11 cellular contexts compared by ENCODE assay signal in the genomic region with DNA sequence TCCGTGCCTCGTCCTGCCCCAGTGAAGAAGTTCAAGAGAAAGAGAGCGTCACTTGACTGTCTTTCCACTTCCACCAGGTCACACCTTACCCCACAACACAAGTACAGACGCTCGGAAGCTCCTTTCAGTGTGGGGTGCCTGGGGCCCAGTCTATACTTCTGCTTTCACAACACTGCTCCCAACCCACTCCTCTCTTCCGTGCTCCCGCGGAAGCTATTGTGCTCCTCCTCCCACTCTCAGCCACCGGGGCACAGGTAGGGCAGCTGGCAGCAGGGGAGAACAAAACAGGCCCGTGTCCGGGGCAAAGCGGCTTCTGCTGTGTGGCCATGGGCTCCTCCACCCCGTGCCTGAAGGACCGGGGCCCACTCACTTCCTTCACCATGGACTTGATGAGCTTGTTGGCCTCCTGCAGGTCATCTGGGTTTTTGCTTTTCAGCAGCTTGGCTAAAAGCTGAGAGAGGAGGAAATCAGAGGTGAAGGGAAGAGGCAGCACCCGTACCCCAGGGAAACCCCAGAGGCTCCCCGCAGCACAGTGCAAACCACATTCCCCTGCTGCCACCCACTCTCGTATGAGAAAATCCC. TPM values are rescaled to one million over a fixed set of nuclear protein-coding genes. Genes with fewer than 3 reads are reported as not detected.
DNase-seq lines count a peak whose midpoint lies in the region; ATAC-seq and TF ChIP-seq lines count a peak whose summit lies in the region.
"Had no signal": no experiment of that assay in that cellular context is flagged by ENCODE, and none has a peak within 500 bp of the region (broad histone marks: within the 10 kb centered on the region; RNA-seq: fewer than 3 reads in every experiment).

No MANE protein-coding gene starts in this region.

- peaks cover 32 to 62% (median 43%) of the 10 kb centered on the region in 4 donors for H3K4me1 Mint-ChIP-seq in CD4-positive, alpha-beta memory T cell
- H3K4me1 Mint-ChIP-seq in HFFc6 (ENCODE audit: low read depth) (peaks cover 16% of the 10 kb centered on the region), natural killer cell (peaks cover 9 to 12% of the 10 kb centered on the region in 2 donors), type B pancreatic cell (ENCODE audit: unreplicated experiment) (peaks cover 5% of the 10 kb centered on the region)
- peaks cover 54% of the 10 kb centered on the region for H3K4me1 Mint-ChIP-seq in activated T-cell treated with anti-CD3 and anti-CD28 coated beads, Interleukin-2, amount 50 U/mL, for 72 hours (ENCODE audit: low read depth)

- POLR2A ChIA-PET in CD4-positive, alpha-beta memory T cell (lab: Charles Lee; ENCODE audit: partially characterized antibody), result interaction anchor here (1.3 to 8.6 kb wide), 7 partner anchors 8 to 424 kb away, joined by 3 to 62 read pairs (median 8); partner anchors contain the start of genes GGA3, GRB2, MIF4GD and MRPS7

- intact Hi-C loops in CD4-positive, alpha-beta memory T cell (cut with micrococcal nuclease), result no loop called here
- intact Hi-C loops in natural killer cell (cut with micrococcal nuclease), result no loop called here

- no peaks in the 10 kb centered on the region for H3K27me3 Mint-ChIP-seq in CD4-positive, alpha-beta memory T cell
- H3K27me3 Mint-ChIP-seq in HFFc6 (ENCODE audit: insufficient read depth), result peaks cover 3% of the 10 kb centered on the region
- H3K27me3 Mint-ChIP-seq in activated T-cell treated with anti-CD3 and anti-CD28 coated beads, Interleukin-2, amount 50 U/mL, for 72 hours (ENCODE audit: low read depth), result no peaks in the 10 kb centered on the region
- no peaks in the 10 kb centered on the region for H3K27me3 Mint-ChIP-seq in natural killer cell (ENCODE audit: low read depth in 2 of 2)
- H3K27me3 Mint-ChIP-seq in type B pancreatic cell, result no peaks in the 10 kb centered on the region

- no peaks in the 10 kb centered on the region for H3K27me3 ChIP-seq in CD4-positive, alpha-beta memory T cell (ENCODE audit: insufficient read depth, low read length)
- H3K27me3 ChIP-seq: tibial artery had no signal

- TF ChIP-seq CTCF in HFFc6 (IDR thresholded peaks at IDR 0.05) (no peak), natural killer cell (IDR thresholded peaks at IDR 0.05) (no peak), type B pancreatic cell (conservative IDR thresholded peaks at IDR 0.05) (no peak)

- H3K9me3 Mint-ChIP-seq in CD4-positive, alpha-beta memory T cell, result no peaks in the 10 kb centered on the region
- H3K9me3 Mint-ChIP-seq in HFFc6 (no peaks in the 10 kb centered on the region), natural killer cell (no peaks in the 10 kb centered on the region), type B pancreatic cell (no peaks in the 10 kb centered on the region)
- H3K9me3 Mint-ChIP-seq in activated T-cell treated with anti-CD3 and anti-CD28 coated beads, Interleukin-2, amount 50 U/mL, for 72 hours, result no peaks in the 10 kb centered on the region

- no peaks in the 10 kb centered on the region for H3K9me3 ChIP-seq in CD4-positive, alpha-beta memory T cell (ENCODE audit: control insufficient read depth in 1 of 2, low read length in 2 of 2)
- H3K9me3 ChIP-seq: tibial artery had no signal

- no peak overlapping the region for H3K4me3 ChIP-seq in CD4-positive, alpha-beta memory T cell (ENCODE audit: low read length in 2 of 2)
- H3K4me3 ChIP-seq: tibial artery had no signal

- peak overlapping the region; percentile 11 to 81 (median 58) for H3K4me3 Mint-ChIP-seq in CD4-positive, alpha-beta memory T cell
- no peak overlapping the region for H3K4me3 Mint-ChIP-seq in HFFc6
- peak overlapping the region; percentile 56 to 68 for H3K4me3 Mint-ChIP-seq in activated T-cell treated with anti-CD3 and anti-CD28 coated beads, Interleukin-2, amount 50 U/mL, for 72 hours
- no peak overlapping the region for H3K4me3 Mint-ChIP-seq in natural killer cell
- no peak overlapping the region for H3K4me3 Mint-ChIP-seq in type B pancreatic cell

- peaks cover 57% of the 10 kb centered on the region for H3K4me1 ChIP-seq in CD4-positive, alpha-beta memory T cell (ENCODE audit: insufficient read depth, low read length)

- peaks cover 37 to 68% of the 10 kb centered on the region in 2 donors for H3K36me3 Mint-ChIP-seq in CD4-positive, alpha-beta memory T cell
- peaks cover 18% of the 10 kb centered on the region for H3K36me3 Mint-ChIP-seq in HFFc6 (ENCODE audit: low read depth)
- peaks cover 7 to 28% of the 10 kb centered on the region in 2 donors for H3K36me3 Mint-ChIP-seq in activated T-cell treated with anti-CD3 and anti-CD28 coated beads, Interleukin-2, amount 50 U/mL, for 72 hours (ENCODE audit: insufficient read depth in 2 of 2)
- H3K36me3 Mint-ChIP-seq in natural killer cell, result no peaks in the 10 kb centered on the region
- H3K36me3 Mint-ChIP-seq in type B pancreatic cell, result peaks cover 9% of the 10 kb centered on the region

- ATAC-seq in activated T-cell treated with anti-CD3 and anti-CD28 coated beads, Interleukin-2, amount 50 U/mL, for 72 hours (replicated peaks in 1 of 2), result peak; percentile 38 to 52
- ATAC-seq in natural killer cell, result peak in 2 of 3 donors; percentile 43 to 54
- ATAC-seq in HG02970 (IDR thresholded peaks at IDR 0.05; ENCODE audit: low FRiP score, unreplicated experiment), result no peak

- H3K27ac ChIP-seq in CD4-positive, alpha-beta memory T cell (ENCODE audit: low read depth, low read length), result peak overlapping the region; percentile 67
- H3K27ac ChIP-seq: tibial artery had no signal

- DNase-seq in CD4-positive, alpha-beta memory T cell, result peak; percentile 77 to 89 (median 80)
- no peak for DNase-seq in HFFc6
- DNase-seq in activated T-cell treated with anti-CD3 and anti-CD28 coated beads, Interleukin-2, amount 50 U/mL, for 72 hours, result peak in 1 of 2 donors; percentile 32
- no peak for DNase-seq in natural killer cell
- DNase-seq in HCEC 1CT, result no peak
- no peak for DNase-seq in type B pancreatic cell (ENCODE audit: extremely low spot score, unreplicated experiment)
- DNase-seq in glomerular visceral epithelial cell (ENCODE audit: extremely low spot score), result no peak
- DNase-seq: DMS79 treated with DMSO at 0.1 percent for 48 hours, NCI-H774, tibial artery had no signal

- CTCF ChIA-PET in CD4-positive, alpha-beta memory T cell (lab: Charles Lee; ENCODE audit: partially characterized antibody), result interaction anchor here (1.1 to 5.7 kb wide), 7 partner anchors 18 to 170 kb away, joined by 3 to 42 read pairs (median 4); partner anchors contain the start of gene MIF4GD

- peak overlapping the region; percentile 94 to 99 (median 98) for H3K27ac Mint-ChIP-seq in CD4-positive, alpha-beta memory T cell
- H3K27ac Mint-ChIP-seq in HFFc6 (peak overlapping the region; percentile 63), natural killer cell (peak overlapping the region in 1 of 2 donors; percentile 33), type B pancreatic cell (no peak overlapping the region)
- H3K27ac Mint-ChIP-seq in activated T-cell treated with anti-CD3 and anti-CD28 coated beads, Interleukin-2, amount 50 U/mL, for 72 hours, result peak overlapping the region; percentile 52

- peaks cover 64% of the 10 kb centered on the region for H3K36me3 ChIP-seq in CD4-positive, alpha-beta memory T cell (ENCODE audit: insufficient read depth, low read length)

RNA-seq across cellular contexts. Expression of gene GGA3, which starts 18.9 kb away (rescaled TPM):
- 100 to 1,000 TPM; 121 to 122 TPM for total RNA-seq in CD4-positive, alpha-beta memory T cell
- 10 to 100 TPM in 1 of 2 donors, 1 to 10 TPM in 1; 7.7 to 25.8 TPM for polyA plus RNA-seq in CD4-positive, alpha-beta memory T cell
- total RNA-seq in HFFc6 (2021; fragmentation: NEBNext Ultra II Directional; extraction: Animal tissue kit (Norgen Biotek cat#: 25700)), result 10 to 100 TPM; 23.2 to 26.5 (median 24.2) TPM
- 10 to 100 TPM; 77.1 to 80.9 TPM for total RNA-seq in activated T-cell treated with anti-CD3 and anti-CD28 coated beads, Interleukin-2, amount 50 U/mL, for 72 hours
- total RNA-seq in natural killer cell, result 10 to 100 TPM; 78.1 to 97.3 (median 94.0) TPM
- total RNA-seq in type B pancreatic cell (ENCODE audit: low replicate concordance), result 49.7 and 64.4 TPM in 2 replicates

RNA-seq across cellular contexts. Expression of gene MRPS7, which starts 19.1 kb away (rescaled TPM):
- total RNA-seq in CD4-positive, alpha-beta memory T cell, result 10 to 100 TPM; 34.1 to 36.3 TPM
- polyA plus RNA-seq in CD4-positive, alpha-beta memory T cell, result 100 to 1,000 TPM; 107 to 150 TPM
- 10 to 100 TPM; 58.2 to 64.7 (median 60.2) TPM for total RNA-seq in HFFc6 (2021; fragmentation: NEBNext Ultra II Directional; extraction: Animal tissue kit (Norgen Biotek cat#: 25700))
- total RNA-seq in activated T-cell treated with anti-CD3 and anti-CD28 coated beads, Interleukin-2, amount 50 U/mL, for 72 hours, result 10 to 100 TPM; 42.8 to 43.0 TPM
- total RNA-seq in natural killer cell, result 10 to 100 TPM; 27.3 to 29.4 (median 27.9) TPM
- total RNA-seq in type B pancreatic cell (ENCODE audit: low replicate concordance), result 67.0 and 70.9 TPM in 2 replicates

RNA-seq across cellular contexts. Expression of gene MIF4GD, which starts 28.5 kb away (rescaled TPM):
- 10 to 100 TPM; 35.8 to 40.2 TPM for total RNA-seq in CD4-positive, alpha-beta memory T cell
- polyA plus RNA-seq in CD4-positive, alpha-beta memory T cell, result 10 to 100 TPM; 81.7 to 94.3 TPM
- total RNA-seq in HFFc6 (2021; fragmentation: NEBNext Ultra II Directional; extraction: Animal tissue kit (Norgen Biotek cat#: 25700)), result 10 to 100 TPM in 3 of 6 experiments, 1 to 10 TPM in 3; 8.8 to 10.8 (median 10.0) TPM
- 10 to 100 TPM; 63.1 to 67.9 TPM for total RNA-seq in activated T-cell treated with anti-CD3 and anti-CD28 coated beads, Interleukin-2, amount 50 U/mL, for 72 hours
- total RNA-seq in natural killer cell, result 10 to 100 TPM; 44.5 to 56.9 (median 50.3) TPM
- total RNA-seq in type B pancreatic cell (ENCODE audit: low replicate concordance), result 11.9 and 16.6 TPM in 2 replicates

RNA-seq across cellular contexts. Expression of gene NUP85, which starts 37.1 kb away (rescaled TPM):
- total RNA-seq in CD4-positive, alpha-beta memory T cell, result 100 to 1,000 TPM; 137 to 164 TPM
- polyA plus RNA-seq in CD4-positive, alpha-beta memory T cell, result 10 to 100 TPM; 33.4 to 49.1 TPM
- 10 to 100 TPM; 38.0 to 47.8 (median 43.1) TPM for total RNA-seq in HFFc6 (2021; fragmentation: NEBNext Ultra II Directional; extraction: Animal tissue kit (Norgen Biotek cat#: 25700))
- 100 to 1,000 TPM in 1 of 2 donors, 10 to 100 TPM in 1; 88.3 to 114 TPM for total RNA-seq in activated T-cell treated with anti-CD3 and anti-CD28 coated beads, Interleukin-2, amount 50 U/mL, for 72 hours
- total RNA-seq in natural killer cell (10 to 100 TPM; 71.1 to 78.1 (median 77.0) TPM), type B pancreatic cell (ENCODE audit: low replicate concordance) (63.3 and 84.1 TPM in 2 replicates)

RNA-seq across cellular contexts. Expression of gene SLC25A19, which starts 46.7 kb away (rescaled TPM):
- 10 to 100 TPM; 19.8 to 21.8 TPM for total RNA-seq in CD4-positive, alpha-beta memory T cell
- polyA plus RNA-seq in CD4-positive, alpha-beta memory T cell, result 10 to 100 TPM; 13.2 to 15.4 TPM
- total RNA-seq in HFFc6 (2021; fragmentation: NEBNext Ultra II Directional; extraction: Animal tissue kit (Norgen Biotek cat#: 25700)), result 10 to 100 TPM in 1 of 6 experiments, 1 to 10 TPM in 5; 5.7 to 14.6 (median 7.1) TPM
- 10 to 100 TPM; 39.9 to 59.3 TPM for total RNA-seq in activated T-cell treated with anti-CD3 and anti-CD28 coated beads, Interleukin-2, amount 50 U/mL, for 72 hours
- 10 to 100 TPM; 12.1 to 17.7 (median 14.8) TPM for total RNA-seq in natural killer cell
- 17.0 and 17.8 TPM in 2 replicates for total RNA-seq in type B pancreatic cell (ENCODE audit: low replicate concordance)

Comparison
In these comparisons a context has a peak if more than half of its experiments do, and no peak if none do; other contexts are left out.
1. DNase-seq: peak in CD4-positive, alpha-beta memory T cell (5 of 5); none in HFFc6 (single experiment), natural killer cell (single experiment), HCEC 1CT (single experiment), type B pancreatic cell (single experiment) and glomerular visceral epithelial cell (single experiment).
2. H3K4me3 Mint-ChIP-seq: peak in CD4-positive, alpha-beta memory T cell (8 of 8) and activated T-cell treated with anti-CD3 and anti-CD28 coated beads, Interleukin-2, amount 50 U/mL, for 72 hours (2 of 2); none in HFFc6 (single experiment), natural killer cell (single experiment) and type B pancreatic cell (single experiment).